Comparison of ENCODE assay signal across 1 cellular context in the genomic region with DNA sequence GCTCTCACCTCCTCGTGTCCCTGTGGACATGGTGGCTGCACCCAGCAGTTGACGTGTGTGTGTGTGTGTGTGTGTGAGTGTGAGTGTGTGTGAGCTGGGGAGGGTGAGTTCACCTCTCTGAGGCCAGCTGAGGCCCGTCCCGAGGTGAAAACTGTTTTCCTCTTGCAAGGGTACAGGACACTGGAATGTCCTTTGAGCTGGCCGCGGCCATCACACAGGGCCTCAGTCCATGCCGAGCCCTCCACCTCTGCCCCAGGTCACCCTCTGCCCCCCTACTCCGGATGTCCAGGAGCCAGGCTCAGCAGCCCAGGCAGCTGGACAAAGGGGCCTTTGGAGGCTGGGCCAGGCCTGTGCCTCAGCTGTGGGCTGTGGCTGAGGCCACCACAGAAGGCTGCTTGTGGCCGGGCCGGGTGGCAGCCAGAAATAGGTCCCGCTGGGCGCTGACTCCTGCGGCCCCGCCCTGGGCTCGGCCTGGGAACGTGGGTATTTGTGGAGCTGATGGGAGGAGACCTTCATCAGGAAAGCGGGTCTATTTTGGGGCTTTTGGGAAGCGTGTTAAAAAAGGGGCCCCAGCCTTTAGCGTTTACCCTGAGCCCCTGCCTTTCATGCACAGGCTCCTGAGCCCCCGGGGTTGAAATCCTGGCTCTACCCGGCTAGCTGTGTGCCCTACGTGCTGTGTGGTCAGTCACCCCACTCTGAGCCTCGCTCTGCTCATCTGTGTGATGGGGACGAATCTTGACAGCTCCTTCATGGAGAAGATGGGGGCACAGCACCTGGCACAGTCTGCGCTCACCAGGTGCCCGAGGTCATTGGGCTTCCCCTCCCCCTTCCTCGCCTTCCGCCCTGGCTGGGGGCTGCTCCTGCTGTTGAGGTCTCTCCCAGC.
TF ChIP-seq lines count a peak whose summit lies in the region.

No MANE protein-coding gene starts in this region.

TF ChIP-seq in HepG2, 621 proteins besides CTCF, POLR2A, EP300 and RAD21 (continued from another document and continues in another):
- no peak for TF ChIP-seq ZNF615 (CRISPR knock-in tag; IDR thresholded peaks at IDR 0.05; ENCODE audit: borderline replicate concordance)
- TF ChIP-seq KAT8 (CRISPR knock-in tag; IDR thresholded peaks at IDR 0.05): no peak
- TF ChIP-seq ZSCAN21 (CRISPR knock-in tag; IDR thresholded peaks at IDR 0.05; ENCODE audit: borderline replicate concordance): peak; percentile 85; the same call in 1 of the 2 replicates
- no peak for TF ChIP-seq ZNF430 (CRISPR knock-in tag; IDR thresholded peaks at IDR 0.05)
- no peak for TF ChIP-seq SMARCC2 (IDR thresholded peaks at IDR 0.05)
- peak; percentile 28; the same call in 1 of the 2 replicates for TF ChIP-seq SMAD3 (CRISPR knock-in tag; IDR thresholded peaks at IDR 0.05)
- TF ChIP-seq ZNF589 (CRISPR knock-in tag; conservative IDR thresholded peaks at IDR 0.05): no peak
- TF ChIP-seq ZNF383 (CRISPR knock-in tag; IDR thresholded peaks at IDR 0.05; ENCODE audit: borderline replicate concordance): no peak
- TF ChIP-seq, protein P1, sequence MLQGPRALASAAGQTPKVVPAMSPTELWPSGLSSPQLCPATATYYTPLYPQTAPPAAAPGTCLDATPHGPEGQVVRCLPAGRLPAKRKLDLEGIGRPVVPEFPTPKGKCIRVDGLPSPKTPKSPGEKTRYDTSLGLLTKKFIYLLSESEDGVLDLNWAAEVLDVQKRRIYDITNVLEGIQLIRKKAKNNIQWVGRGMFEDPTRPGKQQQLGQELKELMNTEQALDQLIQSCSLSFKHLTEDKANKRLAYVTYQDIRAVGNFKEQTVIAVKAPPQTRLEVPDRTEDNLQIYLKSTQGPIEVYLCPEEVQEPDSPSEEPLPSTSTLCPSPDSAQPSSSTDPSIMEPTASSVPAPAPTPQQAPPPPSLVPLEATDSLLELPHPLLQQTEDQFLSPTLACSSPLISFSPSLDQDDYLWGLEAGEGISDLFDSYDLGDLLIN (CRISPR knock-in tag; IDR thresholded peaks at IDR 0.05; ENCODE audit: borderline replicate concordance): no peak
- no peak; the same call in 1 of the 2 replicates for TF ChIP-seq ZNF792 (CRISPR knock-in tag; IDR thresholded peaks at IDR 0.05)
- no peak for TF ChIP-seq BRD4 (CRISPR knock-in tag; IDR thresholded peaks at IDR 0.05)
- TF ChIP-seq XBP1 (CRISPR knock-in tag; IDR thresholded peaks at IDR 0.05): no peak
- TF ChIP-seq HNF4G (IDR thresholded peaks at IDR 0.05; ENCODE audit: borderline replicate concordance, low read depth, low read length): peak; percentile 46; the same call in 1 of the 2 replicates
- TF ChIP-seq HNF4G (CRISPR knock-in tag; IDR thresholded peaks at IDR 0.05; ENCODE audit: borderline replicate concordance, low read depth): no peak
- TF ChIP-seq, protein P2, sequence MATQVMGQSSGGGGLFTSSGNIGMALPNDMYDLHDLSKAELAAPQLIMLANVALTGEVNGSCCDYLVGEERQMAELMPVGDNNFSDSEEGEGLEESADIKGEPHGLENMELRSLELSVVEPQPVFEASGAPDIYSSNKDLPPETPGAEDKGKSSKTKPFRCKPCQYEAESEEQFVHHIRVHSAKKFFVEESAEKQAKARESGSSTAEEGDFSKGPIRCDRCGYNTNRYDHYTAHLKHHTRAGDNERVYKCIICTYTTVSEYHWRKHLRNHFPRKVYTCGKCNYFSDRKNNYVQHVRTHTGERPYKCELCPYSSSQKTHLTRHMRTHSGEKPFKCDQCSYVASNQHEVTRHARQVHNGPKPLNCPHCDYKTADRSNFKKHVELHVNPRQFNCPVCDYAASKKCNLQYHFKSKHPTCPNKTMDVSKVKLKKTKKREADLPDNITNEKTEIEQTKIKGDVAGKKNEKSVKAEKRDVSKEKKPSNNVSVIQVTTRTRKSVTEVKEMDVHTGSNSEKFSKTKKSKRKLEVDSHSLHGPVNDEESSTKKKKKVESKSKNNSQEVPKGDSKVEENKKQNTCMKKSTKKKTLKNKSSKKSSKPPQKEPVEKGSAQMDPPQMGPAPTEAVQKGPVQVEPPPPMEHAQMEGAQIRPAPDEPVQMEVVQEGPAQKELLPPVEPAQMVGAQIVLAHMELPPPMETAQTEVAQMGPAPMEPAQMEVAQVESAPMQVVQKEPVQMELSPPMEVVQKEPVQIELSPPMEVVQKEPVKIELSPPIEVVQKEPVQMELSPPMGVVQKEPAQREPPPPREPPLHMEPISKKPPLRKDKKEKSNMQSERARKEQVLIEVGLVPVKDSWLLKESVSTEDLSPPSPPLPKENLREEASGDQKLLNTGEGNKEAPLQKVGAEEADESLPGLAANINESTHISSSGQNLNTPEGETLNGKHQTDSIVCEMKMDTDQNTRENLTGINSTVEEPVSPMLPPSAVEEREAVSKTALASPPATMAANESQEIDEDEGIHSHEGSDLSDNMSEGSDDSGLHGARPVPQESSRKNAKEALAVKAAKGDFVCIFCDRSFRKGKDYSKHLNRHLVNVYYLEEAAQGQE (IDR thresholded peaks at IDR 0.05; ENCODE audit: borderline replicate concordance in 1 of 2, low read depth in 1 of 2, low read length in 2 of 2): no peak
- TF ChIP-seq GFI1 (CRISPR knock-in tag; IDR thresholded peaks at IDR 0.05; ENCODE audit: borderline replicate concordance): no peak; the same call in 1 of the 2 replicates
- peak; percentile 85 for TF ChIP-seq MED1 (CRISPR knock-in tag; IDR thresholded peaks at IDR 0.05)
- peak; percentile 68 for TF ChIP-seq HDAC2 (CRISPR knock-in tag; IDR thresholded peaks at IDR 0.05)
- TF ChIP-seq ZNF761 (CRISPR knock-in tag; conservative IDR thresholded peaks at IDR 0.05): no peak
- TF ChIP-seq ZNF17 (CRISPR knock-in tag; IDR thresholded peaks at IDR 0.05): no peak
- no peak for TF ChIP-seq ZNF446 (CRISPR knock-in tag; IDR thresholded peaks at IDR 0.05)
- TF ChIP-seq, protein P3, sequence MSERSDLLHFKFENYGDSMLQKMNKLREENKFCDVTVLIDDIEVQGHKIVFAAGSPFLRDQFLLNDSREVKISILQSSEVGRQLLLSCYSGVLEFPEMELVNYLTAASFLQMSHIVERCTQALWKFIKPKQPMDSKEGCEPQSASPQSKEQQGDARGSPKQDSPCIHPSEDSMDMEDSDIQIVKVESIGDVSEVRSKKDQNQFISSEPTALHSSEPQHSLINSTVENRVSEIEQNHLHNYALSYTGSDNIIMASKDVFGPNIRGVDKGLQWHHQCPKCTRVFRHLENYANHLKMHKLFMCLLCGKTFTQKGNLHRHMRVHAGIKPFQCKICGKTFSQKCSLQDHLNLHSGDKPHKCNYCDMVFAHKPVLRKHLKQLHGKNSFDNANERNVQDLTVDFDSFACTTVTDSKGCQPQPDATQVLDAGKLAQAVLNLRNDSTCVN (CRISPR knock-in tag; IDR thresholded peaks at IDR 0.05; ENCODE audit: borderline replicate concordance): no peak
- TF ChIP-seq, protein P4, sequence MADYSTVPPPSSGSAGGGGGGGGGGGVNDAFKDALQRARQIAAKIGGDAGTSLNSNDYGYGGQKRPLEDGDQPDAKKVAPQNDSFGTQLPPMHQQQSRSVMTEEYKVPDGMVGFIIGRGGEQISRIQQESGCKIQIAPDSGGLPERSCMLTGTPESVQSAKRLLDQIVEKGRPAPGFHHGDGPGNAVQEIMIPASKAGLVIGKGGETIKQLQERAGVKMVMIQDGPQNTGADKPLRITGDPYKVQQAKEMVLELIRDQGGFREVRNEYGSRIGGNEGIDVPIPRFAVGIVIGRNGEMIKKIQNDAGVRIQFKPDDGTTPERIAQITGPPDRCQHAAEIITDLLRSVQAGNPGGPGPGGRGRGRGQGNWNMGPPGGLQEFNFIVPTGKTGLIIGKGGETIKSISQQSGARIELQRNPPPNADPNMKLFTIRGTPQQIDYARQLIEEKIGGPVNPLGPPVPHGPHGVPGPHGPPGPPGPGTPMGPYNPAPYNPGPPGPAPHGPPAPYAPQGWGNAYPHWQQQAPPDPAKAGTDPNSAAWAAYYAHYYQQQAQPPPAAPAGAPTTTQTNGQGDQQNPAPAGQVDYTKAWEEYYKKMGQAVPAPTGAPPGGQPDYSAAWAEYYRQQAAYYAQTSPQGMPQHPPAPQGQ (CRISPR knock-in tag; IDR thresholded peaks at IDR 0.05; ENCODE audit: borderline replicate concordance): 0 out of 2 replicates have a peak, but pooled peaks have one; percentile 25
- no peak for TF ChIP-seq ZNF550 (CRISPR knock-in tag; IDR thresholded peaks at IDR 0.05; ENCODE audit: borderline replicate concordance)
- TF ChIP-seq SNAI1 (CRISPR knock-in tag; IDR thresholded peaks at IDR 0.05; ENCODE audit: borderline replicate concordance): no peak
- no peak for TF ChIP-seq ZNF34 (CRISPR knock-in tag; IDR thresholded peaks at IDR 0.05; ENCODE audit: borderline replicate concordance)
- no peak for TF ChIP-seq ZNF850 (CRISPR knock-in tag; conservative IDR thresholded peaks at IDR 0.05)
- no peak for TF ChIP-seq RFXANK (CRISPR knock-in tag; IDR thresholded peaks at IDR 0.05)
- TF ChIP-seq ZSCAN12 (CRISPR knock-in tag; IDR thresholded peaks at IDR 0.05): no peak
- TF ChIP-seq ZNF816 (CRISPR knock-in tag; IDR thresholded peaks at IDR 0.05; ENCODE audit: borderline replicate concordance): no peak
- TF ChIP-seq, protein P5, sequence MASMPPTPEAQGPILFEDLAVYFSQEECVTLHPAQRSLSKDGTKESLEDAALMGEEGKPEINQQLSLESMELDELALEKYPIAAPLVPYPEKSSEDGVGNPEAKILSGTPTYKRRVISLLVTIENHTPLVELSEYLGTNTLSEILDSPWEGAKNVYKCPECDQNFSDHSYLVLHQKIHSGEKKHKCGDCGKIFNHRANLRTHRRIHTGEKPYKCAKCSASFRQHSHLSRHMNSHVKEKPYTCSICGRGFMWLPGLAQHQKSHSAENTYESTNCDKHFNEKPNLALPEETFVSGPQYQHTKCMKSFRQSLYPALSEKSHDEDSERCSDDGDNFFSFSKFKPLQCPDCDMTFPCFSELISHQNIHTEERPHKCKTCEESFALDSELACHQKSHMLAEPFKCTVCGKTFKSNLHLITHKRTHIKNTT (CRISPR knock-in tag; IDR thresholded peaks at IDR 0.05): no peak
- TF ChIP-seq, protein P6, sequence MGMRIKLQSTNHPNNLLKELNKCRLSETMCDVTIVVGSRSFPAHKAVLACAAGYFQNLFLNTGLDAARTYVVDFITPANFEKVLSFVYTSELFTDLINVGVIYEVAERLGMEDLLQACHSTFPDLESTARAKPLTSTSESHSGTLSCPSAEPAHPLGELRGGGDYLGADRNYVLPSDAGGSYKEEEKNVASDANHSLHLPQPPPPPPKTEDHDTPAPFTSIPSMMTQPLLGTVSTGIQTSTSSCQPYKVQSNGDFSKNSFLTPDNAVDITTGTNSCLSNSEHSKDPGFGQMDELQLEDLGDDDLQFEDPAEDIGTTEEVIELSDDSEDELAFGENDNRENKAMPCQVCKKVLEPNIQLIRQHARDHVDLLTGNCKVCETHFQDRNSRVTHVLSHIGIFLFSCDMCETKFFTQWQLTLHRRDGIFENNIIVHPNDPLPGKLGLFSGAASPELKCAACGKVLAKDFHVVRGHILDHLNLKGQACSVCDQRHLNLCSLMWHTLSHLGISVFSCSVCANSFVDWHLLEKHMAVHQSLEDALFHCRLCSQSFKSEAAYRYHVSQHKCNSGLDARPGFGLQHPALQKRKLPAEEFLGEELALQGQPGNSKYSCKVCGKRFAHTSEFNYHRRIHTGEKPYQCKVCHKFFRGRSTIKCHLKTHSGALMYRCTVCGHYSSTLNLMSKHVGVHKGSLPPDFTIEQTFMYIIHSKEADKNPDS (CRISPR knock-in tag; IDR thresholded peaks at IDR 0.05): no peak
- TF ChIP-seq JUN (CRISPR knock-in tag; IDR thresholded peaks at IDR 0.05): no peak
- no peak for TF ChIP-seq CREB3 (CRISPR knock-in tag; IDR thresholded peaks at IDR 0.05)
- no peak for TF ChIP-seq NFYC (CRISPR knock-in tag; IDR thresholded peaks at IDR 0.05)
- no peak for TF ChIP-seq AGO2 (optimal IDR thresholded peaks at IDR 0.05; ENCODE audit: low read depth, low read length)
- TF ChIP-seq YEATS4 (CRISPR knock-in tag; IDR thresholded peaks at IDR 0.05; ENCODE audit: borderline replicate concordance): peak; percentile 36; the same call in 1 of the 2 replicates
- TF ChIP-seq ZNF703 (CRISPR knock-in tag; IDR thresholded peaks at IDR 0.05; ENCODE audit: borderline replicate concordance): no peak
- TF ChIP-seq RNF219 (CRISPR knock-in tag; IDR thresholded peaks at IDR 0.05): no peak
- TF ChIP-seq ZNF468 (CRISPR knock-in tag; IDR thresholded peaks at IDR 0.05): no peak
- no peak for TF ChIP-seq TEAD2 (CRISPR knock-in tag; IDR thresholded peaks at IDR 0.05)
- TF ChIP-seq SP4 (CRISPR knock-in tag; IDR thresholded peaks at IDR 0.05): peak; percentile 59; the same call in 1 of the 2 replicates
- no peak for TF ChIP-seq ZBTB25 (CRISPR knock-in tag; IDR thresholded peaks at IDR 0.05)
- no peak for TF ChIP-seq ZNF780A (CRISPR knock-in tag; IDR thresholded peaks at IDR 0.05)
